10 cellular contexts compared by ENCODE assay signal in the genomic region with DNA sequence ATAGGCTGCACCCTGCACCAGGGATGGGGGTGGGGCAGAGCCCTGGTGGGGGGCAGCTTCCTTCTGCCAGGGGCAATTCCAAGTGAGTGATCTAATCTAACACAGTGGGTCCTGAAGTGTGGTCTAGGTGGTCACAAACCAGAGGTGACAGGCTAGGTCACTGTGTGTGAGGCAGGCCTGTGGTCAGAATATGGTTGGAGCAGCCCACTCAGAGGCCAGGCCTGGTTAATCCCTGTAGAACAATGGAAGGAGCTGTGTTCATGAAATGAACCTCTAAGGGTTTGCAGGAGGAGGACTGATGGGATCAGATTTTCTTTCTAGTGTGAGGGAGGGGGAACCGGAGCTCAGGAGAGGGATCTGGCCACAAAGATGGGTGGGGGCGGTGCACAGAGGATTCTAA. TPM values are rescaled to one million over a fixed set of nuclear protein-coding genes. Genes with fewer than 3 reads are reported as not detected.
DNase-seq lines count a peak whose midpoint lies in the region; ATAC-seq, FAIRE-seq and TF ChIP-seq lines count a peak whose summit lies in the region.
"Had no signal": no experiment of that assay in that cellular context is flagged by ENCODE, and none has a peak within 500 bp of the region (broad histone marks: within the 10 kb centered on the region; RNA-seq: fewer than 3 reads in every experiment).

No MANE protein-coding gene starts in this region.

- H3K27me3 Mint-ChIP-seq in Caco-2 (ENCODE audit: insufficient read depth, unreplicated experiment), result no peaks in the 10 kb centered on the region
- peaks cover 15% of the 10 kb centered on the region for H3K27me3 Mint-ChIP-seq in activated CD8-positive, alpha-beta T cell treated with anti-CD3 and anti-CD28 coated beads, Interleukin-2, amount 10 ng/mL, durations not matched to agents 7 days and 5 days (ENCODE audit: low read depth)

- H3K27me3 ChIP-seq in Caco-2 (replicated peaks; ENCODE audit: control insufficient read depth, insufficient read depth, low read length) (no peaks in the 10 kb centered on the region), lower lobe of right lung (ENCODE audit: low read depth) (no peaks in the 10 kb centered on the region)
- H3K27me3 ChIP-seq: pancreas had no signal

- H3K4me1 ChIP-seq in A549, result peaks cover 21% of the 10 kb centered on the region
- peaks cover 50% of the 10 kb centered on the region for H3K4me1 ChIP-seq in Caco-2
- peaks cover 49% of the 10 kb centered on the region for H3K4me1 ChIP-seq in lower lobe of right lung
- H3K4me1 ChIP-seq: pancreas had no signal

- peak overlapping the region; percentile 18; the same call in 2 of the 3 replicates for H3K4me2 ChIP-seq in A549

- no peak for DNase-seq in A549 (ENCODE audit: low read depth in 1 of 2, low spot score in 1 of 2)
- no peak for DNase-seq in Caco-2
- DNase-seq in activated CD8-positive, alpha-beta T cell treated with anti-CD3 and anti-CD28 coated beads, Interleukin-2, amount 10 ng/mL, durations not matched to agents 7 days and 5 days, result no peak
- no peak for DNase-seq in lower lobe of right lung
- no peak for DNase-seq in Right ventricle myocardium inferior (ENCODE audit: missing footprints)
- no peak for DNase-seq in Kasumi-1 (lab: John Stamatoyannopoulos, UW)
- DNase-seq in NCI-H2171 (lab: John Stamatoyannopoulos, UW), result no peak

- no peaks in the 10 kb centered on the region for H3K9me3 Mint-ChIP-seq in Caco-2 (ENCODE audit: unreplicated experiment)
- no peaks in the 10 kb centered on the region for H3K9me3 Mint-ChIP-seq in activated CD8-positive, alpha-beta T cell treated with anti-CD3 and anti-CD28 coated beads, Interleukin-2, amount 10 ng/mL, durations not matched to agents 7 days and 5 days (ENCODE audit: insufficient read depth)

- TF ChIP-seq CTCF in A549 (IDR thresholded peaks at IDR 0.05), result no peak
- no peak for TF ChIP-seq CTCF in Caco-2 (IDR thresholded peaks at IDR 0.05; ENCODE audit: insufficient read depth in 1 of 2, low read depth in 1 of 2, low read length in 1 of 2, severe bottlenecking in 1 of 2, unreplicated experiment in 1 of 2)
- TF ChIP-seq CTCF in lower lobe of right lung (IDR thresholded peaks at IDR 0.05), result no peak

- TF ChIP-seq EP300 in A549 (IDR thresholded peaks at IDR 0.05), result no peak

- peak overlapping the region; percentile 64 to 80 for H3K27ac ChIP-seq in A549
- peak overlapping the region; percentile 22 for H3K27ac ChIP-seq in lower lobe of right lung
- H3K27ac ChIP-seq: HL-60, pancreas had no signal

- TF ChIP-seq RAD21 in A549 (conservative IDR thresholded peaks at IDR 0.05 in 1 of 2, IDR thresholded peaks at IDR 0.05 in 1 of 2), result no peak

- FAIRE-seq in A549 (lab: Jason Lieb, UNC), result no peak
- FAIRE-seq: pancreas had no signal

- H3K4me3 ChIP-seq in A549, result no peak overlapping the region
- no peak overlapping the region for H3K4me3 ChIP-seq in Caco-2 (ENCODE audit: low read depth, low read length)
- no peak overlapping the region for H3K4me3 ChIP-seq in lower lobe of right lung
- H3K4me3 ChIP-seq: pancreas had no signal

- H3K27ac Mint-ChIP-seq in Caco-2 (ENCODE audit: unreplicated experiment), result peak overlapping the region; percentile 44
- peak overlapping the region; percentile 82 for H3K27ac Mint-ChIP-seq in activated CD8-positive, alpha-beta T cell treated with anti-CD3 and anti-CD28 coated beads, Interleukin-2, amount 10 ng/mL, durations not matched to agents 7 days and 5 days

- 63% methylated on average over 2 of the region's 2 CpGs for WGBS in A549 (ENCODE audit: missing lambda C conversion rate)

- H3K4me1 Mint-ChIP-seq in Caco-2 (ENCODE audit: low read depth, unreplicated experiment), result peaks cover 46% of the 10 kb centered on the region
- peaks cover 39% of the 10 kb centered on the region for H3K4me1 Mint-ChIP-seq in activated CD8-positive, alpha-beta T cell treated with anti-CD3 and anti-CD28 coated beads, Interleukin-2, amount 10 ng/mL, durations not matched to agents 7 days and 5 days (ENCODE audit: low read depth)

- H3K4me3 Mint-ChIP-seq in Caco-2 (ENCODE audit: unreplicated experiment), result no peak overlapping the region
- H3K4me3 Mint-ChIP-seq in activated CD8-positive, alpha-beta T cell treated with anti-CD3 and anti-CD28 coated beads, Interleukin-2, amount 10 ng/mL, durations not matched to agents 7 days and 5 days, result no peak overlapping the region

- H3K36me3 ChIP-seq in Caco-2 (ENCODE audit: control insufficient read depth, insufficient read depth, low read length) (no peaks in the 10 kb centered on the region), lower lobe of right lung (no peaks in the 10 kb centered on the region)
- H3K36me3 ChIP-seq: pancreas had no signal

- POLR2A ChIA-PET in A549 (lab: Yijun Ruan, JAX), result interaction anchor here (1.0 to 2.1 kb wide), 4 partner anchors 9 to 61 kb away, joined by 3 to 8 read pairs (median 5); partner anchors contain the start of gene PRXL2A
- POLR2A ChIA-PET in Caco-2 (lab: Charles Lee), result interaction anchor here (1.1 to 1.4 kb wide), 2 partner anchors 60 to 63 kb away, joined by 6 to 8 read pairs; no protein-coding TSS in a partner anchor
- POLR2A ChIA-PET in activated CD8-positive, alpha-beta T cell treated with anti-CD3 and anti-CD28 coated beads, Interleukin-2, amount 10 ng/mL, durations not matched to agents 7 days and 5 days (lab: Charles Lee), result interaction anchor here (0.9 to 2.2 kb wide), 10 partner anchors 9 to 92 kb away, joined by 3 to 14 read pairs (median 4); no protein-coding TSS in a partner anchor

- no TSS peak for BruUV-seq in Caco-2 (replicated peaks; lab: Mats Ljungman, UMichigan)

- ATAC-seq in A549 (peak; percentile 11 to 12; a peak in 3 of 6 replicates), lower lobe of right lung (no peak), Right ventricle myocardium inferior (no peak), HG03460 (IDR thresholded peaks at IDR 0.05; ENCODE audit: unreplicated experiment) (no peak)
- peak; percentile 16 for ATAC-seq in activated CD8-positive, alpha-beta T cell treated with anti-CD3 and anti-CD28 coated beads, Interleukin-2, amount 10 ng/mL, durations not matched to agents 7 days and 5 days

- H3K36me3 Mint-ChIP-seq in Caco-2 (ENCODE audit: insufficient read depth, unreplicated experiment), result peaks cover 5% of the 10 kb centered on the region
- H3K36me3 Mint-ChIP-seq in activated CD8-positive, alpha-beta T cell treated with anti-CD3 and anti-CD28 coated beads, Interleukin-2, amount 10 ng/mL, durations not matched to agents 7 days and 5 days (ENCODE audit: low read depth), result no peaks in the 10 kb centered on the region

- CTCF ChIA-PET in A549 (lab: Yijun Ruan, JAX), result interaction anchor here (0.5 to 38.6 kb wide), 60 partner anchors 8 to 906 kb away, joined by 3 to 928 read pairs (median 6); partner anchors contain the start of genes PRXL2A, SH2D4B and TSPAN14
- CTCF ChIA-PET in Caco-2 (lab: Charles Lee), result interaction anchor here (0.9 to 2.9 kb wide), 20 partner anchors 9 to 219 kb away, joined by 3 to 60 read pairs (median 5); no protein-coding TSS in a partner anchor
- CTCF ChIA-PET in activated CD8-positive, alpha-beta T cell treated with anti-CD3 and anti-CD28 coated beads, Interleukin-2, amount 10 ng/mL, durations not matched to agents 7 days and 5 days (lab: Charles Lee), result interaction anchor here (1.0 to 35.6 kb wide), 33 partner anchors 9 to 256 kb away, joined by 3 to 1113 read pairs (median 7); partner anchors contain the start of genes PRXL2A and TSPAN14

- H3K9me3 ChIP-seq in A549 (no peaks in the 10 kb centered on the region), Caco-2 (no peaks in the 10 kb centered on the region), lower lobe of right lung (no peaks in the 10 kb centered on the region)
- H3K9me3 ChIP-seq: pancreas had no signal

- intact Hi-C loops in Caco-2 (cut with micrococcal nuclease; ENCODE audit: unreplicated experiment), result loop anchor here (1.0 to 5.0 kb wide), 7 partner anchors 61 to 480 kb away; no protein-coding TSS in a partner anchor
- intact Hi-C loops in lower lobe of right lung (cut with DNase I), result loop anchor here (10.0 kb wide), 1 partner anchor 61 kb away; no protein-coding TSS in a partner anchor
- intact Hi-C loops in Right ventricle myocardium inferior (cut with DNase I), result loop anchor here (1.0 to 10.0 kb wide), 3 partner anchors 61 to 221 kb away; no protein-coding TSS in a partner anchor

- no peak for TF ChIP-seq POLR2A in A549 (IDR thresholded peaks at IDR 0.05; ENCODE audit: low read length)

TF ChIP-seq in A549, 52 proteins besides CTCF, POLR2A, EP300 and RAD21 (continues in another document):
- TF ChIP-seq HOXB5 (CRISPR knock-in tag; IDR thresholded peaks at IDR 0.05) (no peak), POLR2AphosphoS2 (conservative IDR thresholded peaks at IDR 0.05; ENCODE audit: low read length) (no peak), EHMT2 (IDR thresholded peaks at IDR 0.05; ENCODE audit: low read depth) (no peak), ZC3H11A (IDR thresholded peaks at IDR 0.05) (no peak), HOXB13 (CRISPR knock-in tag; IDR thresholded peaks at IDR 0.05; ENCODE audit: low read depth) (no peak), RNF2 (IDR thresholded peaks at IDR 0.05; ENCODE audit: borderline replicate concordance, low read depth) (no peak), GATA3 (IDR thresholded peaks at IDR 0.05; ENCODE audit: borderline replicate concordance) (no peak)
- TF ChIP-seq, protein P1, sequence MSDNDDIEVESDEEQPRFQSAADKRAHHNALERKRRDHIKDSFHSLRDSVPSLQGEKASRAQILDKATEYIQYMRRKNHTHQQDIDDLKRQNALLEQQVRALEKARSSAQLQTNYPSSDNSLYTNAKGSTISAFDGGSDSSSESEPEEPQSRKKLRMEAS (IDR thresholded peaks at IDR 0.05), result no peak

RNA-seq across cellular contexts. Expression of gene TSPAN14, which starts 10.0 kb away (rescaled TPM):
- polyA plus RNA-seq in A549 (2011; rRNA removed) (87.0 and 97.1 TPM in 2 replicates), A549 (2017; fragmentation: RNase III; extraction: RNeasy Plus Mini Kit Qiagen cat#74134 plus additional on column Dnase treatment) (101 to 124 TPM (median 121 TPM) in 3 replicates)
- polyA plus RNA-seq in A549 (2012; cell fraction: cytosol; rRNA removed), result 119 and 152 TPM in 2 replicates
- 147 and 164 TPM in 2 replicates for polyA plus RNA-seq in A549 (2012; cell fraction: nucleus; rRNA removed)
- polyA minus RNA-seq in A549 (2011; rRNA and poly(A)+ RNA removed), result 68.4 and 91.9 TPM in 2 replicates
- total RNA-seq in Caco-2 (2022) (138 and 140 TPM in 2 replicates), lower lobe of right lung (169 TPM), Right ventricle myocardium inferior (38.7 TPM)
- 100 to 1,000 TPM; 109 to 117 TPM for total RNA-seq in activated CD8-positive, alpha-beta T cell treated with anti-CD3 and anti-CD28 coated beads, Interleukin-2, amount 10 ng/mL, durations not matched to agents 7 days and 5 days

RNA-seq across cellular contexts. Expression of gene PRXL2A, which starts 35.8 kb away (rescaled TPM):
- 47.6 and 59.3 TPM in 2 replicates for polyA plus RNA-seq in A549 (2011; rRNA removed)
- polyA plus RNA-seq in A549 (2012; cell fraction: cytosol; rRNA removed), result 18.2 and 20.7 TPM in 2 replicates
- polyA plus RNA-seq in A549 (2012; cell fraction: nucleus; rRNA removed), result 4.5 and 5.5 TPM in 2 replicates
- polyA plus RNA-seq in A549 (2017; fragmentation: RNase III; extraction: RNeasy Plus Mini Kit Qiagen cat#74134 plus additional on column Dnase treatment), result 40.6 to 55.0 TPM (median 47.7 TPM) in 3 replicates
- polyA minus RNA-seq in A549 (2011; rRNA and poly(A)+ RNA removed), result 8.9 and 9.1 TPM in 2 replicates
- total RNA-seq in Caco-2 (2022), result 82.0 and 88.6 TPM in 2 replicates
- total RNA-seq in activated CD8-positive, alpha-beta T cell treated with anti-CD3 and anti-CD28 coated beads, Interleukin-2, amount 10 ng/mL, durations not matched to agents 7 days and 5 days, result 10 to 100 TPM; 14.9 to 15.3 TPM
- total RNA-seq in lower lobe of right lung, result 33.3 TPM
- total RNA-seq in Right ventricle myocardium inferior, result 102 TPM

Comparison
In these comparisons a context has a peak if more than half of its experiments do, and no peak if none do; other contexts are left out.
1. ATAC-seq: peak in A549 (2 of 2) and activated CD8-positive, alpha-beta T cell treated with anti-CD3 and anti-CD28 coated beads, Interleukin-2, amount 10 ng/mL, durations not matched to agents 7 days and 5 days (single experiment); none in lower lobe of right lung (0 of 2), Right ventricle myocardium inferior (single experiment) and HG03460 (single experiment).